1 cellular context compared by ENCODE assay signal in the genomic region with DNA sequence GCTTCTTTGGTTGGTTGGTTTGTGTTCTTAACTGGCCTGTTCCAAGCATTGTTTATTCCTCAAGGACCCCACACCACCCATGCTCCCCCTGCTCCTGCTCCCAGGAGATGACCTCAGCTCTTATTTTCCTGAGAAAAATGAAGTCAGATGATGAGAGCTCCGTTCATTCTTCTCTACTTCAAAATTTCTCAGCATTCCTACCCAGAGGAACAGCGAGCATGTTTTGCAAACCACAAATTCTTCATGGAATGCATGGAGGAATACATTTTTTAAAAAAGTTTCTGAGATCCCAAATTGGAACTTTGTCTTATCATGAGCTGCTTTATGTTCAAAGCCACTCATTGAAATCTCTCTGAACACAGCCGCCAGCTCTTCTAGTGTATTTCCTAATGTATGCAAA.
TF ChIP-seq lines count a peak whose summit lies in the region.

No MANE protein-coding gene starts in this region.

TF ChIP-seq in IMR-90, 13 proteins besides CTCF, POLR2A, EP300 and RAD21 (continued from another document):
- TF ChIP-seq, protein P1, sequence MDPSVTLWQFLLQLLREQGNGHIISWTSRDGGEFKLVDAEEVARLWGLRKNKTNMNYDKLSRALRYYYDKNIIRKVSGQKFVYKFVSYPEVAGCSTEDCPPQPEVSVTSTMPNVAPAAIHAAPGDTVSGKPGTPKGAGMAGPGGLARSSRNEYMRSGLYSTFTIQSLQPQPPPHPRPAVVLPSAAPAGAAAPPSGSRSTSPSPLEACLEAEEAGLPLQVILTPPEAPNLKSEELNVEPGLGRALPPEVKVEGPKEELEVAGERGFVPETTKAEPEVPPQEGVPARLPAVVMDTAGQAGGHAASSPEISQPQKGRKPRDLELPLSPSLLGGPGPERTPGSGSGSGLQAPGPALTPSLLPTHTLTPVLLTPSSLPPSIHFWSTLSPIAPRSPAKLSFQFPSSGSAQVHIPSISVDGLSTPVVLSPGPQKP (IDR thresholded peaks at IDR 0.05; ENCODE audit: borderline replicate concordance, low read depth, low read length) = no peak
- TF ChIP-seq CHD1 (IDR thresholded peaks at IDR 0.05; ENCODE audit: low read depth, low read length) = no peak
- TF ChIP-seq MXI1 (IDR thresholded peaks at IDR 0.05; ENCODE audit: borderline replicate concordance, low read depth, low read length) = no peak
- TF ChIP-seq CEBPB (IDR thresholded peaks at IDR 0.05; ENCODE audit: low read depth, low read length) = no peak
- TF ChIP-seq, protein P2, sequence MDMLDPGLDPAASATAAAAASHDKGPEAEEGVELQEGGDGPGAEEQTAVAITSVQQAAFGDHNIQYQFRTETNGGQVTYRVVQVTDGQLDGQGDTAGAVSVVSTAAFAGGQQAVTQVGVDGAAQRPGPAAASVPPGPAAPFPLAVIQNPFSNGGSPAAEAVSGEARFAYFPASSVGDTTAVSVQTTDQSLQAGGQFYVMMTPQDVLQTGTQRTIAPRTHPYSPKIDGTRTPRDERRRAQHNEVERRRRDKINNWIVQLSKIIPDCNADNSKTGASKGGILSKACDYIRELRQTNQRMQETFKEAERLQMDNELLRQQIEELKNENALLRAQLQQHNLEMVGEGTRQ (IDR thresholded peaks at IDR 0.05; ENCODE audit: low read depth, low read length) = no peak
- no peak for TF ChIP-seq FOS (IDR thresholded peaks at IDR 0.05; ENCODE audit: low read depth, low read length)
